In the genomic region with DNA sequence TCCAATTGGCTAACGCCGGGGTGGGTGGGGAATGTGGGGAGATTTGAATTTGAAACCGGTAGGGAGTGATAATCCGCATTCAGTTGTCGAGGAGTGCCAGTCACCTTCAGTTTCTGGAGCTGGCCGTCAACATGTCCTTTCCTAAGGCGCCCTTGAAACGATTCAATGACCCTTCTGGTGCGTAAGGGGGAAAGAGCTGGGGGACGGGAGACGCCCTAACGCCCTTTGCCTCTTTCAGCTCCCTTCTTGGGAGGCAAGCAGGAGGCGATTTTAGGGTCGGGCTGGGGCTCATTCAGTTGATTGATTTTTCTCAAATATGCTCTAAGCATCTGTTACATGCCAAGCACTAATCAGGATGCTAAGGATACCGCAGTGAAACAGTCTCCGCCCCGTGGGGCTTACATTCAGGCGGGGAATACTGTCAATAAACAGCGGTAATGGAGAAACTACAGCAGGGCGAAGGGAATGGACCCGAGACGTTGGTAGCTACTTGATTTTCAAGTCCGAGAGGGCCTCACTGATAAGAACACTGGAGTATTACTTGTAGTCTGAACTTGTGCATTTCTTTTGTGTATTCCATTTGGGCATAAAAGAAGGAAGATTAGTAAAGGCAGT, we compare ENCODE assay signal across 8 cellular contexts. TPM values are rescaled to one million over a fixed set of nuclear protein-coding genes. Genes with fewer than 3 reads are reported as not detected.
DNase-seq lines count a peak whose midpoint lies in the region; ATAC-seq and TF ChIP-seq lines count a peak whose summit lies in the region.

A gene with protein sequence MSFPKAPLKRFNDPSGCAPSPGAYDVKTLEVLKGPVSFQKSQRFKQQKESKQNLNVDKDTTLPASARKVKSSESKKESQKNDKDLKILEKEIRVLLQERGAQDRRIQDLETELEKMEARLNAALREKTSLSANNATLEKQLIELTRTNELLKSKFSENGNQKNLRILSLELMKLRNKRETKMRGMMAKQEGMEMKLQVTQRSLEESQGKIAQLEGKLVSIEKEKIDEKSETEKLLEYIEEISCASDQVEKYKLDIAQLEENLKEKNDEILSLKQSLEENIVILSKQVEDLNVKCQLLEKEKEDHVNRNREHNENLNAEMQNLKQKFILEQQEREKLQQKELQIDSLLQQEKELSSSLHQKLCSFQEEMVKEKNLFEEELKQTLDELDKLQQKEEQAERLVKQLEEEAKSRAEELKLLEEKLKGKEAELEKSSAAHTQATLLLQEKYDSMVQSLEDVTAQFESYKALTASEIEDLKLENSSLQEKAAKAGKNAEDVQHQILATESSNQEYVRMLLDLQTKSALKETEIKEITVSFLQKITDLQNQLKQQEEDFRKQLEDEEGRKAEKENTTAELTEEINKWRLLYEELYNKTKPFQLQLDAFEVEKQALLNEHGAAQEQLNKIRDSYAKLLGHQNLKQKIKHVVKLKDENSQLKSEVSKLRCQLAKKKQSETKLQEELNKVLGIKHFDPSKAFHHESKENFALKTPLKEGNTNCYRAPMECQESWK (plus strand): TSS at position 71 of the 615 bp plus-strand sequence. CDS start 61 bp downstream, at position 132.

- TF ChIP-seq CTCF in HFF-Myc (IDR thresholded peaks at IDR 0.05; ENCODE audit: low read depth, low read length, missing control alignments) (no peak), endothelial cell (IDR thresholded peaks at IDR 0.05; ENCODE audit: unreplicated experiment) (no peak), parathyroid adenoma (IDR thresholded peaks at IDR 0.05) (no peak)

- peak within 1 kb of the TSS; percentile 81 for H3K27ac Mint-ChIP-seq in endothelial cell (ENCODE audit: unreplicated experiment)

- H3K9ac ChIP-seq in parathyroid adenoma = peak within 1 kb of the TSS; percentile 57

- H3K79me2 ChIP-seq in parathyroid adenoma = no peaks in the 10 kb centered on the region

- DNase-seq in NCI-H1417 (lab: John Stamatoyannopoulos, UW) (peak; percentile 65 to 86 (median 75)), NCI-H1417 treated with DMSO at 0.1 percent for 48 hours (lab: John Stamatoyannopoulos, UW) (no peak), HFF-Myc (ENCODE audit: extremely low read depth, low read depth) (no peak), SJCRH30 (peak; percentile 51 to 69), endothelial cell (ENCODE audit: low spot score) (no peak)

- H3K27me3 Mint-ChIP-seq in endothelial cell (ENCODE audit: unreplicated experiment) = no peaks in the 10 kb centered on the region

- H3K9me3 ChIP-seq in SJCRH30 (replicated peaks) = no peaks in the 10 kb centered on the region
- no peaks in the 10 kb centered on the region for H3K9me3 ChIP-seq in parathyroid adenoma (ENCODE audit: control insufficient read depth, low read length)

- H3K4me3 Mint-ChIP-seq in endothelial cell (ENCODE audit: unreplicated experiment) = peak within 1 kb of the TSS; percentile 97

- H3K36me3 ChIP-seq in SJCRH30 (no peaks in the 10 kb centered on the region; the same call in 1 of the 2 replicates), parathyroid adenoma (ENCODE audit: control insufficient read depth, insufficient read depth, low read length) (no peaks in the 10 kb centered on the region)

- ATAC-seq in GM21423 (IDR thresholded peaks at IDR 0.05; ENCODE audit: unreplicated experiment) = no peak
- ATAC-seq in HG02840 (IDR thresholded peaks at IDR 0.05; ENCODE audit: low FRiP score, unreplicated experiment) = no peak

- H3K36me3 Mint-ChIP-seq in endothelial cell (ENCODE audit: low read depth, unreplicated experiment) = no peaks in the 10 kb centered on the region

- H3K4me1 ChIP-seq in SJCRH30 (no peaks in the 10 kb centered on the region), parathyroid adenoma (peaks cover 3% of the 10 kb centered on the region)

- peak within 1 kb of the TSS; percentile 86 for H2AFZ ChIP-seq in parathyroid adenoma

- peaks cover 9% of the 10 kb centered on the region for H3K4me1 Mint-ChIP-seq in endothelial cell (ENCODE audit: unreplicated experiment)

- no peaks in the 10 kb centered on the region for H3K9me3 Mint-ChIP-seq in endothelial cell (ENCODE audit: unreplicated experiment)

- H3K4me2 ChIP-seq in parathyroid adenoma (ENCODE audit: low read length) = peak within 1 kb of the TSS; percentile 90

- peak within 1 kb of the TSS; percentile 99 for H3K27ac ChIP-seq in SJCRH30
- peak within 1 kb of the TSS; percentile 93 for H3K27ac ChIP-seq in parathyroid adenoma

- H3K4me3 ChIP-seq in HFF-Myc (replicated peaks; ENCODE audit: low read depth, low read length) = peak within 1 kb of the TSS; percentile 62
- peak within 1 kb of the TSS; percentile 80 for H3K4me3 ChIP-seq in SJCRH30
- peak within 1 kb of the TSS; percentile 98 for H3K4me3 ChIP-seq in parathyroid adenoma (ENCODE audit: low read depth, low read length)

- H3K27me3 ChIP-seq in SJCRH30 (no peaks in the 10 kb centered on the region), parathyroid adenoma (ENCODE audit: control insufficient read depth, insufficient read depth, low read length) (no peaks in the 10 kb centered on the region)

RNA-seq across cellular contexts. Expression of the gene that starts here (rescaled TPM):
- 74.1 and 92.5 TPM in 2 replicates for total RNA-seq in SJCRH30 (2014; rRNA removed; shearing (Covaris generic))
- total RNA-seq in endothelial cell (ENCODE audit: unreplicated experiment) = 8.6 TPM

Comparison
In these comparisons a context has a peak if more than half of its experiments do, and no peak if none do; other contexts are left out.
1. DNase-seq: peak in NCI-H1417 (3 of 3) and SJCRH30 (2 of 2); none in NCI-H1417 treated with DMSO at 0.1 percent for 48 hours (single experiment), HFF-Myc (single experiment) and endothelial cell (single experiment).
2. Peak in every context shown above with its lines, with median percentiles within 50 percentile points of each other: H3K4me3 ChIP-seq.